ENCODE assay signal across 15 cellular contexts in the genomic region with DNA sequence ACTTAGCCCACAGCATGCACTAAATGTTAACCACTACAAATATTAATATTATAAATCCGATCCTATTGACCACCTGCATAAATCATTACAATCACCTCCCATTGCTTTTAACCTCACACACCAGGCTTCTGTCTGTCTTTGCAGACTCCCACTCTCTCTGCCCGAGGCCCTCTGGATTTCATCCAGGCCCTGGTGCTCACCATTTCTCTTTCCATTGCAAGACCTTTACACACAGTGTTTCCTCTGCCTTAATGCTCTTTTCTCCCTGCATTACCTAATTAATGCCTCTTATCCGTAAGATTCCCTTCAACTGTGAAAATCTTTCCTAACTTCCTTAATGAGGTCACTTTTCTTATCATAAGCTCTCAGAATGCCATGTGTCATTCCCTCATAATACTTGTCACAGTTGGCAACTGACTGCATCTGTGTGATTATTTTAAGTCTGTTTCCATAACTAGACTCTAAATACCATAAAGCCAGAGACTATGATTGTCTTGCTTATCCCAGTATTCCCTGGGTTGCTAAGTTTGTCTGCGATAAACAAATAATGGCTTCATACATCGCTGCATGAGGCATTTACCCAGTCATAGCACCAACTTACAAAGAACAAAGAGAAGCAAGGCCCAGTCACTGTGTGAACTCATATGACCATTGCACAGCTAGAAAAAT.
DNase-seq lines count a peak whose midpoint lies in the region; ATAC-seq and TF ChIP-seq lines count a peak whose summit lies in the region.
"Had no signal": no experiment of that assay in that cellular context is flagged by ENCODE, and none has a peak within 500 bp of the region (broad histone marks: within the 10 kb centered on the region; RNA-seq: fewer than 3 reads in every experiment).

No MANE protein-coding gene starts in this region.

- H4K20me1 ChIP-seq in SK-N-SH (ENCODE audit: insufficient read depth): no peaks in the 10 kb centered on the region

- no peak overlapping the region for H2AFZ ChIP-seq in SK-N-SH (ENCODE audit: low read depth)

- no peaks in the 10 kb centered on the region for H3K27me3 ChIP-seq in SK-N-SH (ENCODE audit: insufficient read depth)
- no peaks in the 10 kb centered on the region for H3K27me3 ChIP-seq in muscle layer of duodenum (ENCODE audit: low read depth, low read length)
- no peaks in the 10 kb centered on the region for H3K27me3 ChIP-seq in thoracic aorta (replicated peaks; ENCODE audit: insufficient read depth)
- H3K27me3 ChIP-seq: adrenal gland had no signal

- no peak for TF ChIP-seq RAD21 in SK-N-SH (IDR thresholded peaks at IDR 0.05; ENCODE audit: low read length)

- TF ChIP-seq CTCF in SK-N-SH (IDR thresholded peaks at IDR 0.05) (no peak), thoracic aorta (IDR thresholded peaks at IDR 0.05) (no peak)

- H3K9me3 ChIP-seq in SK-N-SH (no peaks in the 10 kb centered on the region), muscle layer of duodenum (ENCODE audit: control insufficient read depth in 1 of 2, low read length in 2 of 2) (no peaks in the 10 kb centered on the region), thoracic aorta (no peaks in the 10 kb centered on the region)
- H3K9me3 ChIP-seq: adrenal gland had no signal

- no peaks in the 10 kb centered on the region for H3K9me2 ChIP-seq in SK-N-SH

- H3K4me3 ChIP-seq in SK-N-SH (ENCODE audit: low read depth in 2 of 2, low read length in 1 of 2) (no peak overlapping the region), muscle layer of duodenum (ENCODE audit: low read depth in 1 of 2, low read length in 2 of 2) (no peak overlapping the region), thoracic aorta (no peak overlapping the region)
- H3K4me3 ChIP-seq: adrenal gland had no signal

- H3K27ac ChIP-seq in SK-N-SH (ENCODE audit: low read depth in 2 of 2, low read length in 1 of 2) (peak overlapping the region in 1 of 2 experiments; percentile 22; a peak in 1 of 4 replicates), muscle layer of duodenum (ENCODE audit: low read length) (peak overlapping the region; percentile 24), thoracic aorta (no peak overlapping the region)
- H3K27ac ChIP-seq: adrenal gland had no signal

- no peak overlapping the region for H3K9ac ChIP-seq in SK-N-SH

- H3K4me1 ChIP-seq in SK-N-SH (ENCODE audit: control insufficient read depth in 1 of 2, insufficient read depth in 2 of 2, low read depth in 1 of 2, low read length in 1 of 2) (peaks cover 0 to 2% of the 10 kb centered on the region in 2 experiments; a peak in 1 of 4 replicates), muscle layer of duodenum (ENCODE audit: control insufficient read depth in 1 of 2, insufficient read depth in 2 of 2, low read length in 2 of 2) (peaks cover 0 to 6% of the 10 kb centered on the region in 2 donors), thoracic aorta (ENCODE audit: control insufficient read depth in 1 of 2, low read depth in 2 of 2) (no peaks in the 10 kb centered on the region)

- ATAC-seq in SK-N-SH treated with all-trans-retinoic acid at 6 μM for 48 hours: no peak
- ATAC-seq in thoracic aorta (ENCODE audit: insufficient number of reproducible peaks, low FRiP score, low read depth): peak; percentile 43
- ATAC-seq in GM19452 (IDR thresholded peaks at IDR 0.05; ENCODE audit: unreplicated experiment): no peak

- no peaks in the 10 kb centered on the region for H3F3A ChIP-seq in SK-N-SH (replicated peaks; ENCODE audit: insufficient read depth)

- H3K36me3 ChIP-seq in SK-N-SH (replicated peaks in 1 of 2; ENCODE audit: control insufficient read depth in 1 of 2, insufficient read depth in 2 of 2, low read length in 1 of 2): no peaks in the 10 kb centered on the region
- H3K36me3 ChIP-seq in muscle layer of duodenum (ENCODE audit: control insufficient read depth in 1 of 2, insufficient read depth in 2 of 2, low read length in 2 of 2): no peaks in the 10 kb centered on the region
- no peaks in the 10 kb centered on the region for H3K36me3 ChIP-seq in thoracic aorta
- H3K36me3 ChIP-seq: adrenal gland had no signal

- no peak for TF ChIP-seq EP300 in SK-N-SH (IDR thresholded peaks at IDR 0.05; ENCODE audit: borderline replicate concordance in 1 of 2, low read depth in 1 of 2, low read length in 1 of 2)

- CTCF ChIA-PET in SK-N-SH (lab: Yijun Ruan, JAX): interaction anchor here (1.0 to 1.7 kb wide), 2 partner anchors 9 to 17 kb away, joined by 3 to 5 read pairs; no protein-coding TSS in a partner anchor

- 59% methylated on average over 5 of the region's 5 CpGs for WGBS in SK-N-SH (ENCODE audit: low lambda C conversion rate)

- H3K79me2 ChIP-seq in SK-N-SH (ENCODE audit: insufficient read depth): no peaks in the 10 kb centered on the region

- no peak overlapping the region for H3K4me2 ChIP-seq in SK-N-SH

- POLR2A ChIA-PET in SK-N-SH (lab: Yijun Ruan, JAX): no interaction called here

- DNase-seq in SK-N-SH (peak; percentile 4), foreskin melanocyte (peak; percentile 97), thoracic aorta (ENCODE audit: low spot score) (no peak), HuH-7.5 (ENCODE audit: low spot score) (no peak), NCI-H2081 (lab: John Stamatoyannopoulos, UW) (no peak)
- DNase-seq: 8988T; activated CD4-positive, alpha-beta memory T cell treated with anti-CD3 and anti-CD28 coated beads for 36 hours; adrenal gland; CD4-positive, CD25-positive, alpha-beta regulatory T cell; mammary epithelial cell; NCI-H1105; stimulated activated CD4-positive, alpha-beta T cell treated with anti-CD3 and anti-CD28 coated beads, Interleukin-15, amount 100 ng/mL, for 24 hours had no signal

TF ChIP-seq in SK-N-SH, 30 proteins besides CTCF, POLR2A, EP300 and RAD21:
- no peak for TF ChIP-seq RFX5 (IDR thresholded peaks at IDR 0.05; ENCODE audit: low read length)
- TF ChIP-seq, protein P1, sequence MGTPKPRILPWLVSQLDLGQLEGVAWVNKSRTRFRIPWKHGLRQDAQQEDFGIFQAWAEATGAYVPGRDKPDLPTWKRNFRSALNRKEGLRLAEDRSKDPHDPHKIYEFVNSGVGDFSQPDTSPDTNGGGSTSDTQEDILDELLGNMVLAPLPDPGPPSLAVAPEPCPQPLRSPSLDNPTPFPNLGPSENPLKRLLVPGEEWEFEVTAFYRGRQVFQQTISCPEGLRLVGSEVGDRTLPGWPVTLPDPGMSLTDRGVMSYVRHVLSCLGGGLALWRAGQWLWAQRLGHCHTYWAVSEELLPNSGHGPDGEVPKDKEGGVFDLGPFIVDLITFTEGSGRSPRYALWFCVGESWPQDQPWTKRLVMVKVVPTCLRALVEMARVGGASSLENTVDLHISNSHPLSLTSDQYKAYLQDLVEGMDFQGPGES (IDR thresholded peaks at IDR 0.05; ENCODE audit: low read depth, low read length): no peak
- TF ChIP-seq, protein P2, sequence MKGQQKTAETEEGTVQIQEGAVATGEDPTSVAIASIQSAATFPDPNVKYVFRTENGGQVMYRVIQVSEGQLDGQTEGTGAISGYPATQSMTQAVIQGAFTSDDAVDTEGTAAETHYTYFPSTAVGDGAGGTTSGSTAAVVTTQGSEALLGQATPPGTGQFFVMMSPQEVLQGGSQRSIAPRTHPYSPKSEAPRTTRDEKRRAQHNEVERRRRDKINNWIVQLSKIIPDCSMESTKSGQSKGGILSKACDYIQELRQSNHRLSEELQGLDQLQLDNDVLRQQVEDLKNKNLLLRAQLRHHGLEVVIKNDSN (IDR thresholded peaks at IDR 0.05; ENCODE audit: borderline replicate concordance, low read depth): no peak
- TF ChIP-seq FOXJ3 (CRISPR knock-in tag; IDR thresholded peaks at IDR 0.05): no peak
- TF ChIP-seq RCOR1 (IDR thresholded peaks at IDR 0.05; ENCODE audit: low read length): no peak
- no peak for TF ChIP-seq YY1 (IDR thresholded peaks at IDR 0.05; ENCODE audit: low read depth)

TF ChIP-seq in SK-N-SH treated with all-trans-retinoic acid at 6 μM for 48 hours, 23 proteins besides CTCF, POLR2A, EP300 and RAD21 (continues in another document):
- TF ChIP-seq PPARA (CRISPR knock-in tag; IDR thresholded peaks at IDR 0.05; ENCODE audit: borderline replicate concordance): no peak
- TF ChIP-seq, protein P3, sequence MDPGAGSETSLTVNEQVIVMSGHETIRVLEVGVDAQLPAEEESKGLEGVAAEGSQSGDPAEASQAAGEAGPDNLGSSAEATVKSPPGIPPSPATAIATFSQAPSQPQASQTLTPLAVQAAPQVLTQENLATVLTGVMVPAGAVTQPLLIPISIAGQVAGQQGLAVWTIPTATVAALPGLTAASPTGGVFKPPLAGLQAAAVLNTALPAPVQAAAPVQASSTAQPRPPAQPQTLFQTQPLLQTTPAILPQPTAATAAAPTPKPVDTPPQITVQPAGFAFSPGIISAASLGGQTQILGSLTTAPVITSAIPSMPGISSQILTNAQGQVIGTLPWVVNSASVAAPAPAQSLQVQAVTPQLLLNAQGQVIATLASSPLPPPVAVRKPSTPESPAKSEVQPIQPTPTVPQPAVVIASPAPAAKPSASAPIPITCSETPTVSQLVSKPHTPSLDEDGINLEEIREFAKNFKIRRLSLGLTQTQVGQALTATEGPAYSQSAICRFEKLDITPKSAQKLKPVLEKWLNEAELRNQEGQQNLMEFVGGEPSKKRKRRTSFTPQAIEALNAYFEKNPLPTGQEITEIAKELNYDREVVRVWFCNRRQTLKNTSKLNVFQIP (CRISPR knock-in tag; IDR thresholded peaks at IDR 0.05; ENCODE audit: borderline replicate concordance, low read depth): no peak
- TF ChIP-seq, protein P4, sequence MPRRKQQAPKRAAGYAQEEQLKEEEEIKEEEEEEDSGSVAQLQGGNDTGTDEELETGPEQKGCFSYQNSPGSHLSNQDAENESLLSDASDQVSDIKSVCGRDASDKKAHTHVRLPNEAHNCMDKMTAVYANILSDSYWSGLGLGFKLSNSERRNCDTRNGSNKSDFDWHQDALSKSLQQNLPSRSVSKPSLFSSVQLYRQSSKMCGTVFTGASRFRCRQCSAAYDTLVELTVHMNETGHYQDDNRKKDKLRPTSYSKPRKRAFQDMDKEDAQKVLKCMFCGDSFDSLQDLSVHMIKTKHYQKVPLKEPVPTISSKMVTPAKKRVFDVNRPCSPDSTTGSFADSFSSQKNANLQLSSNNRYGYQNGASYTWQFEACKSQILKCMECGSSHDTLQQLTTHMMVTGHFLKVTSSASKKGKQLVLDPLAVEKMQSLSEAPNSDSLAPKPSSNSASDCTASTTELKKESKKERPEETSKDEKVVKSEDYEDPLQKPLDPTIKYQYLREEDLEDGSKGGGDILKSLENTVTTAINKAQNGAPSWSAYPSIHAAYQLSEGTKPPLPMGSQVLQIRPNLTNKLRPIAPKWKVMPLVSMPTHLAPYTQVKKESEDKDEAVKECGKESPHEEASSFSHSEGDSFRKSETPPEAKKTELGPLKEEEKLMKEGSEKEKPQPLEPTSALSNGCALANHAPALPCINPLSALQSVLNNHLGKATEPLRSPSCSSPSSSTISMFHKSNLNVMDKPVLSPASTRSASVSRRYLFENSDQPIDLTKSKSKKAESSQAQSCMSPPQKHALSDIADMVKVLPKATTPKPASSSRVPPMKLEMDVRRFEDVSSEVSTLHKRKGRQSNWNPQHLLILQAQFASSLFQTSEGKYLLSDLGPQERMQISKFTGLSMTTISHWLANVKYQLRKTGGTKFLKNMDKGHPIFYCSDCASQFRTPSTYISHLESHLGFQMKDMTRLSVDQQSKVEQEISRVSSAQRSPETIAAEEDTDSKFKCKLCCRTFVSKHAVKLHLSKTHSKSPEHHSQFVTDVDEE (CRISPR knock-in tag; IDR thresholded peaks at IDR 0.05): no peak
- no peak for TF ChIP-seq ISL1 (CRISPR knock-in tag; IDR thresholded peaks at IDR 0.05)
- TF ChIP-seq ZC3H10 (CRISPR knock-in tag; IDR thresholded peaks at IDR 0.05): no peak
- TF ChIP-seq TCF4 (CRISPR knock-in tag; IDR thresholded peaks at IDR 0.05; ENCODE audit: borderline replicate concordance): no peak

Comparison
In these comparisons a context has a peak if more than half of its experiments do, and no peak if none do; other contexts are left out.
1. DNase-seq: peak in SK-N-SH (single experiment) and foreskin melanocyte (single experiment); none in thoracic aorta (single experiment), HuH-7.5 (single experiment) and NCI-H2081 (0 of 2).